Comparison of ENCODE assay signal across 9 cellular contexts in genomic region chr6:153023977-153024376, GRCh38. TPM values are rescaled to one million over a fixed set of nuclear protein-coding genes. Genes with fewer than 3 reads are reported as not detected.
DNase-seq lines count a peak whose midpoint lies in the region; ATAC-seq lines count a peak whose summit lies in the region.
"Had no signal": no experiment of that assay in that cellular context is flagged by ENCODE, and none has a peak within 500 bp of the region (broad histone marks: within the 10 kb centered on the region; RNA-seq: fewer than 3 reads in every experiment).

No MANE protein-coding gene starts in this region.

- POLR2A ChIA-PET in activated CD8-positive, alpha-beta T cell treated with anti-CD3 and anti-CD28 coated beads, Interleukin-2, amount 10 ng/mL, durations not matched to agents 7 days and 5 days (lab: Charles Lee), result no interaction called here

- no peaks in the 10 kb centered on the region for H3K36me3 Mint-ChIP-seq in activated CD8-positive, alpha-beta T cell treated with anti-CD3 and anti-CD28 coated beads, Interleukin-2, amount 10 ng/mL, durations not matched to agents 7 days and 5 days (ENCODE audit: low read depth)

- H3K4me1 Mint-ChIP-seq in activated CD8-positive, alpha-beta T cell treated with anti-CD3 and anti-CD28 coated beads, Interleukin-2, amount 10 ng/mL, durations not matched to agents 7 days and 5 days (ENCODE audit: low read depth), result no peaks in the 10 kb centered on the region

- ATAC-seq in GM18907 (IDR thresholded peaks at IDR 0.05; ENCODE audit: unreplicated experiment), result peak; percentile 35
- ATAC-seq in GM21528 (IDR thresholded peaks at IDR 0.05; ENCODE audit: low FRiP score, unreplicated experiment), result peak; percentile 22
- ATAC-seq in HG02973 (IDR thresholded peaks at IDR 0.05; ENCODE audit: unreplicated experiment), result peak; percentile 34
- peak; percentile 43 for ATAC-seq in activated CD8-positive, alpha-beta T cell treated with anti-CD3 and anti-CD28 coated beads, Interleukin-2, amount 10 ng/mL, durations not matched to agents 7 days and 5 days

- no peak overlapping the region for H3K27ac Mint-ChIP-seq in activated CD8-positive, alpha-beta T cell treated with anti-CD3 and anti-CD28 coated beads, Interleukin-2, amount 10 ng/mL, durations not matched to agents 7 days and 5 days

- no peaks in the 10 kb centered on the region for H3K9me3 Mint-ChIP-seq in activated CD8-positive, alpha-beta T cell treated with anti-CD3 and anti-CD28 coated beads, Interleukin-2, amount 10 ng/mL, durations not matched to agents 7 days and 5 days (ENCODE audit: insufficient read depth)

- CTCF ChIA-PET in activated CD8-positive, alpha-beta T cell treated with anti-CD3 and anti-CD28 coated beads, Interleukin-2, amount 10 ng/mL, durations not matched to agents 7 days and 5 days (lab: Charles Lee), result interaction anchor here (0.7 to 2.5 kb wide), 6 partner anchors 10 to 311 kb away, joined by 3 to 17 read pairs (median 4); no protein-coding TSS in a partner anchor

- H3K4me3 Mint-ChIP-seq in activated CD8-positive, alpha-beta T cell treated with anti-CD3 and anti-CD28 coated beads, Interleukin-2, amount 10 ng/mL, durations not matched to agents 7 days and 5 days, result no peak overlapping the region

- DNase-seq in activated CD8-positive, alpha-beta T cell treated with anti-CD3 and anti-CD28 coated beads, Interleukin-2, amount 10 ng/mL, durations not matched to agents 7 days and 5 days, result no peak
- DNase-seq in T-helper 9 cell (no peak), A172 (ENCODE audit: low spot score) (no peak), DMS 273 (lab: John Stamatoyannopoulos, UW; ENCODE audit: unreplicated experiment) (no peak), NCI-H2081 (lab: John Stamatoyannopoulos, UW) (no peak)
- DNase-seq: NCI-H510A had no signal

- peaks cover 13% of the 10 kb centered on the region for H3K27me3 Mint-ChIP-seq in activated CD8-positive, alpha-beta T cell treated with anti-CD3 and anti-CD28 coated beads, Interleukin-2, amount 10 ng/mL, durations not matched to agents 7 days and 5 days (ENCODE audit: low read depth)

RNA-seq across cellular contexts. Expression of gene MTRF1L, which starts 21.5 kb away (rescaled TPM):
- total RNA-seq in activated CD8-positive, alpha-beta T cell treated with anti-CD3 and anti-CD28 coated beads, Interleukin-2, amount 10 ng/mL, durations not matched to agents 7 days and 5 days, result 10 to 100 TPM; 15.6 to 20.6 TPM
- total RNA-seq in A172 (2014; rRNA removed; shearing (Covaris generic)), result 22.8 and 30.2 TPM in 2 replicates

RNA-seq across cellular contexts. Expression of gene FBXO5, which starts 41.1 kb away (rescaled TPM):
- total RNA-seq in activated CD8-positive, alpha-beta T cell treated with anti-CD3 and anti-CD28 coated beads, Interleukin-2, amount 10 ng/mL, durations not matched to agents 7 days and 5 days, result 10 to 100 TPM; 72.3 to 73.9 TPM
- 48.1 and 63.8 TPM in 2 replicates for total RNA-seq in A172 (2014; rRNA removed; shearing (Covaris generic))
